In the genomic region with DNA sequence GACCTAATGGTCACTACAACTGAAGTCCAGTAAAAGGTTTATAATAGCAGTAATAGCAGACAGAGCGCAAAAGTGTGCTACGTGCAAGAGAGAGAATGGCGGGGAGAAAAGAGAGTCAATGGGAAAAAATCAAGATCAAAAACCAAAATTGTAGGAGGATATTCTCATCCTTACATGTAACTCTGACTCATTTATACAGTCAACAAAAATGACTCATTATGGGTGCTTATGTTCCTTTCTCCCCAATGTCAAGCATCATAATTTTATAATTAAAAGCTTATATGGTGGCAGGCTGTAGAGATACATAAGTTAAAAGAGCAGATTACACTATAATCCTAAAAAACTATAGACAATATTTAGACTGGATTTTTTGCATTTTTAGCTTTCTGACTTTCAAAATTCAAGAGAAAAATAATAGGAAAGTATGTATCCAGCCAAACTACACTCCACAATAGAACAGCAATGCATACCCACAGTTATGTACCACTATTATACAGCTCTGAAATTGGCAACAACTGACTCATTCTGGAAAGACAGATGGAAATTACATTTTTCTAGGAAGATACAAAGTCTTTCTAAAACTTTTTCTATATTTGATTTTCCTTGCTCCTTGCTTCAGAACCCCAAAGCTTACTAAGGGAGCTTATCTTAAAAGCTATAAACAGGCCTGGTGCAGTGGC, we compare ENCODE assay signal across 15 cellular contexts.
DNase-seq lines count a peak whose midpoint lies in the region; ATAC-seq, FAIRE-seq and TF ChIP-seq lines count a peak whose summit lies in the region.
"Had no signal": no experiment of that assay in that cellular context is flagged by ENCODE, and none has a peak within 500 bp of the region (broad histone marks: within the 10 kb centered on the region; RNA-seq: fewer than 3 reads in every experiment).

No MANE protein-coding gene starts in this region.

- no peak overlapping the region for H3K4me3 Mint-ChIP-seq in activated naive CD8-positive, alpha-beta T cell treated with anti-CD3 and anti-CD28 coated beads, Interleukin-2, amount 50 U/mL, for 24 hours
- H3K4me3 Mint-ChIP-seq in CD8-positive, alpha-beta T cell, result no peak overlapping the region
- H3K4me3 Mint-ChIP-seq: B cell had no signal

- peak; percentile 88 for ATAC-seq in activated naive CD8-positive, alpha-beta T cell treated with anti-CD3 and anti-CD28 coated beads, Interleukin-2, amount 50 U/mL, for 24 hours
- no peak for ATAC-seq in CD8-positive, alpha-beta T cell
- no peak for ATAC-seq in GM18520 (IDR thresholded peaks at IDR 0.05; ENCODE audit: unreplicated experiment)

- no peaks in the 10 kb centered on the region for H3K9me3 ChIP-seq in kidney (ENCODE audit: control insufficient read depth in 1 of 2, low read length in 2 of 2)
- H3K9me3 ChIP-seq in CD8-positive, alpha-beta T cell (ENCODE audit: low read length), result no peaks in the 10 kb centered on the region
- H3K9me3 ChIP-seq: transverse colon had no signal

- H3K9me3 Mint-ChIP-seq in activated naive CD8-positive, alpha-beta T cell treated with anti-CD3 and anti-CD28 coated beads, Interleukin-2, amount 50 U/mL, for 24 hours, result no peaks in the 10 kb centered on the region
- no peaks in the 10 kb centered on the region for H3K9me3 Mint-ChIP-seq in CD8-positive, alpha-beta T cell

- H3K4me1 Mint-ChIP-seq in activated naive CD8-positive, alpha-beta T cell treated with anti-CD3 and anti-CD28 coated beads, Interleukin-2, amount 50 U/mL, for 24 hours, result peaks cover 19% of the 10 kb centered on the region
- peaks cover 7% of the 10 kb centered on the region for H3K4me1 Mint-ChIP-seq in CD8-positive, alpha-beta T cell (ENCODE audit: low read depth)
- H3K4me1 Mint-ChIP-seq: B cell had no signal

- peaks cover 16% of the 10 kb centered on the region for H3K36me3 Mint-ChIP-seq in activated naive CD8-positive, alpha-beta T cell treated with anti-CD3 and anti-CD28 coated beads, Interleukin-2, amount 50 U/mL, for 24 hours (ENCODE audit: low read depth)
- peaks cover 9% of the 10 kb centered on the region for H3K36me3 Mint-ChIP-seq in CD8-positive, alpha-beta T cell

- H3K27me3 Mint-ChIP-seq in activated naive CD8-positive, alpha-beta T cell treated with anti-CD3 and anti-CD28 coated beads, Interleukin-2, amount 50 U/mL, for 24 hours, result no peaks in the 10 kb centered on the region
- no peaks in the 10 kb centered on the region for H3K27me3 Mint-ChIP-seq in CD8-positive, alpha-beta T cell (ENCODE audit: low read depth)
- H3K27me3 Mint-ChIP-seq: B cell, progenitor cell of endocrine pancreas had no signal

- TF ChIP-seq CTCF in foreskin fibroblast (IDR thresholded peaks at IDR 0.05; ENCODE audit: low read depth, low read length) (no peak), kidney (IDR thresholded peaks at IDR 0.05; ENCODE audit: borderline replicate concordance, extremely low read depth, insufficient read depth) (no peak)
- TF ChIP-seq CTCF in CD8-positive, alpha-beta T cell (IDR thresholded peaks at IDR 0.05), result no peak

- H3K79me2 ChIP-seq in ACC112 (ENCODE audit: control insufficient read depth, insufficient read depth, low read length, unreplicated experiment), result no peaks in the 10 kb centered on the region

- H3K27ac Mint-ChIP-seq in activated naive CD8-positive, alpha-beta T cell treated with anti-CD3 and anti-CD28 coated beads, Interleukin-2, amount 50 U/mL, for 24 hours, result no peak overlapping the region
- H3K27ac Mint-ChIP-seq in CD8-positive, alpha-beta T cell, result no peak overlapping the region
- H3K27ac Mint-ChIP-seq: B cell, progenitor cell of endocrine pancreas had no signal

- no peak overlapping the region for H2AFZ ChIP-seq in ACC112 (ENCODE audit: low read length, unreplicated experiment)

- FAIRE-seq in H54 (lab: Jason Lieb, UNC) (peak; percentile 68), kidney (lab: Jason Lieb, UNC) (no peak)
- FAIRE-seq: GM19239 had no signal

- no peaks in the 10 kb centered on the region for H3K36me3 ChIP-seq in ACC112 (ENCODE audit: insufficient read depth, low read length)
- no peaks in the 10 kb centered on the region for H3K36me3 ChIP-seq in kidney (ENCODE audit: control insufficient read depth in 1 of 2, insufficient read depth in 2 of 2, low read length in 2 of 2)
- H3K36me3 ChIP-seq in CD8-positive, alpha-beta T cell (ENCODE audit: insufficient read depth, low read length), result no peaks in the 10 kb centered on the region

- peaks cover 20% of the 10 kb centered on the region for H3K4me1 ChIP-seq in ACC112 (ENCODE audit: control insufficient read depth, insufficient read depth, low read length, unreplicated experiment)
- no peaks in the 10 kb centered on the region for H3K4me1 ChIP-seq in kidney (ENCODE audit: control insufficient read depth in 1 of 2, insufficient read depth in 1 of 2, low read depth in 1 of 2, low read length in 2 of 2)
- no peaks in the 10 kb centered on the region for H3K4me1 ChIP-seq in CD8-positive, alpha-beta T cell (ENCODE audit: insufficient read depth, low read length)

- POLR2A ChIA-PET in CD8-positive, alpha-beta T cell (lab: Charles Lee), result interaction anchor here (1.4 kb wide), 1 partner anchor 9 kb away, joined by 4 read pairs; no protein-coding TSS in a partner anchor

- no peaks in the 10 kb centered on the region for H3K27me3 ChIP-seq in ACC112 (ENCODE audit: insufficient read depth, low read length)
- H3K27me3 ChIP-seq in CD8-positive, alpha-beta T cell (ENCODE audit: insufficient read depth, low read length), result no peaks in the 10 kb centered on the region
- H3K27me3 ChIP-seq: transverse colon had no signal

- no peak overlapping the region for H3K4me3 ChIP-seq in ACC112 (ENCODE audit: low read depth, low read length)
- no peak overlapping the region for H3K4me3 ChIP-seq in foreskin fibroblast (ENCODE audit: low read depth in 1 of 2, low read length in 2 of 2)
- H3K4me3 ChIP-seq in kidney (ENCODE audit: low read length in 2 of 2), result no peak overlapping the region
- H3K4me3 ChIP-seq in CD8-positive, alpha-beta T cell (ENCODE audit: low read depth, low read length), result no peak overlapping the region
- H3K4me3 ChIP-seq: SK-N-MC, transverse colon had no signal

- DNase-seq in H54 (ENCODE audit: insufficient read length, low spot score) (peak; percentile 23), foreskin fibroblast (peak; percentile 29 to 64), kidney (no peak), NCI-H446 treated with DMSO at 0.1 percent for 48 hours (lab: John Stamatoyannopoulos, UW) (no peak)
- DNase-seq in activated naive CD8-positive, alpha-beta T cell treated with anti-CD3 and anti-CD28 coated beads, Interleukin-2, amount 50 U/mL, for 24 hours, result no peak
- DNase-seq in CD8-positive, alpha-beta T cell, result no peak
- DNase-seq: activated CD8-positive, alpha-beta memory T cell treated with anti-CD3 and anti-CD28 coated beads, Interleukin-2, amount 50 U/mL, for 4 hours; NCI-H1694; transverse colon had no signal

- CTCF ChIA-PET in CD8-positive, alpha-beta T cell (lab: Charles Lee), result interaction anchor here (0.7 kb wide), 1 partner anchor 120 kb away, joined by 3 read pairs; no protein-coding TSS in a partner anchor

- peak overlapping the region; percentile 66 for H3K27ac ChIP-seq in ACC112 (ENCODE audit: low read depth, low read length)
- no peak overlapping the region for H3K27ac ChIP-seq in kidney (ENCODE audit: low read depth in 2 of 2, low read length in 2 of 2)
- H3K27ac ChIP-seq in CD8-positive, alpha-beta T cell (ENCODE audit: low read depth, low read length), result no peak overlapping the region
- H3K27ac ChIP-seq: SK-N-MC, transverse colon had no signal

- no peak for TF ChIP-seq POLR2A in H54 (IDR thresholded peaks at IDR 0.05; ENCODE audit: low read depth, low read length)

- intact Hi-C loops in kidney (cut with DNase I), result no loop called here
- intact Hi-C loops in CD8-positive, alpha-beta T cell (cut with DNase I, micrococcal nuclease), result no loop called here

- H3K9ac ChIP-seq in kidney (ENCODE audit: low read length in 2 of 2), result no peak overlapping the region

Comparison
In these comparisons a context has a peak if more than half of its experiments do, and no peak if none do; other contexts are left out.
1. DNase-seq: peak in H54 (single experiment) and foreskin fibroblast (2 of 2); none in activated naive CD8-positive, alpha-beta T cell treated with anti-CD3 and anti-CD28 coated beads, Interleukin-2, amount 50 U/mL, for 24 hours (single experiment), kidney (single experiment), CD8-positive, alpha-beta T cell (0 of 7) and NCI-H446 treated with DMSO at 0.1 percent for 48 hours (single experiment).